ENCODE assay signal across 30 cellular contexts in the genomic region with DNA sequence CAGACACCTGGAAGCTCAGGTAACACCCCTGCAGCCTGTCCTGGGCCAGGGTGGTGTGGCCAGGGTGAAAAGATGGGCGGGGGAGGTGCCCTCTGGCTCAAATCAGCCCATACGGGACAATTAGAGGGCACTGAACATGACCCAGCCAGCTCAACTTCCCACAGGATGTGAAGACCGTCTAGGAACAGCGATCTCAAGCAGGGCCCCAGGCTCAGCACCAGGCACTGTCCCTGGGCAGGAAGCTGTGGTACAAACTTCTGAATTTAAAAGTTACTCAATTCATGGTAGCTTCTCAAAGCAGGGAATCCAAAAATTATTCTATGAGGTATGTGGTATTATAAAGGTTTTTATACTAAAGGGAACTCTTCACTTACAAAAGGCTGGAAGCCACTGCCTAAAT.
"Had no signal": no experiment of that assay in that cellular context is flagged by ENCODE, and none has a peak within 500 bp of the region (broad histone marks: within the 10 kb centered on the region; RNA-seq: fewer than 3 reads in every experiment).

No MANE protein-coding gene starts in this region.

- H3K4me1 ChIP-seq: parathyroid adenoma, thyroid gland, uterus had no signal

- H3K27ac Mint-ChIP-seq: natural killer cell treated with Interleukin-12 subunit alpha and Interleukin-12 subunit beta and Interleukin-15 and Interleukin-18, amount 100 ng/mL, for 72 hours; nephron progenitor cell; progenitor cell of endocrine pancreas; stimulated activated effector memory CD8-positive, alpha-beta T cell treated with anti-CD3 and anti-CD28 coated beads, Interleukin-12 subunit alpha, Interleukin-12 subunit beta, amount 100 ng/mL, for 72 hours; stimulated activated naive B cell treated with anti-CD40 and anti-IgM and Interleukin-4, amounts not matched to agents 10 μg/mL and 1 μg/mL and 100 μg/mL, for 72 hours; stimulated activated naive CD8-positive, alpha-beta T cell treated with anti-CD3 and anti-CD28 coated beads, Interleukin-15, Interleukin-2, amounts not matched to agents 100 ng/mL and 50 ng/mL, for 24 hours; type B pancreatic cell had no signal

- H3K27ac ChIP-seq: neutrophil, ovary, parathyroid adenoma, psoas muscle, right lobe of liver, sigmoid colon, stomach, thoracic aorta, thyroid gland, tibial nerve, upper lobe of right lung, uterus had no signal

- H3K27me3 ChIP-seq: ovary, right lobe of liver, sigmoid colon, stomach, thyroid gland, tibial nerve, upper lobe of right lung, uterus had no signal

- H3K4me3 ChIP-seq: ovary, psoas muscle, right lobe of liver, sigmoid colon, stomach, thoracic aorta, thyroid gland, tibial nerve, upper lobe of right lung, uterus had no signal

- H3K9ac ChIP-seq: parathyroid adenoma had no signal

- H3K36me3 Mint-ChIP-seq: naive thymus-derived CD8-positive, alpha-beta T cell; natural killer cell treated with Interleukin-12 subunit alpha and Interleukin-12 subunit beta and Interleukin-15 and Interleukin-18, amount 100 ng/mL, for 72 hours; stimulated activated effector memory CD8-positive, alpha-beta T cell treated with anti-CD3 and anti-CD28 coated beads, Interleukin-12 subunit alpha, Interleukin-12 subunit beta, amount 100 ng/mL, for 72 hours had no signal

- H3K4me3 Mint-ChIP-seq: natural killer cell treated with Interleukin-12 subunit alpha and Interleukin-12 subunit beta and Interleukin-15 and Interleukin-18, amount 100 ng/mL, for 72 hours; nephron progenitor cell; stimulated activated effector memory CD8-positive, alpha-beta T cell treated with anti-CD3 and anti-CD28 coated beads, Interleukin-12 subunit alpha, Interleukin-12 subunit beta, amount 100 ng/mL, for 72 hours; stimulated activated naive B cell treated with anti-CD40 and anti-IgM and Interleukin-4, amounts not matched to agents 10 μg/mL and 1 μg/mL and 100 μg/mL, for 72 hours; stimulated activated naive CD8-positive, alpha-beta T cell treated with anti-CD3 and anti-CD28 coated beads, Interleukin-15, Interleukin-2, amounts not matched to agents 100 ng/mL and 50 ng/mL, for 24 hours; type B pancreatic cell had no signal

- ATAC-seq: psoas muscle; right cardiac atrium; right lobe of liver; stimulated activated effector memory CD8-positive, alpha-beta T cell treated with anti-CD3 and anti-CD28 coated beads, Interleukin-12 subunit alpha, Interleukin-12 subunit beta, amount 100 ng/mL, for 72 hours; stimulated activated naive B cell treated with anti-CD40 and anti-IgM and Interleukin-4, amounts not matched to agents 10 μg/mL and 1 μg/mL and 100 μg/mL, for 72 hours; upper lobe of right lung had no signal

- H3K9me3 Mint-ChIP-seq: natural killer cell treated with Interleukin-12 subunit alpha and Interleukin-12 subunit beta and Interleukin-15 and Interleukin-18, amount 100 ng/mL, for 72 hours; neural crest cell had no signal

- H2AFZ ChIP-seq: parathyroid adenoma had no signal

- DNase-seq: naive thymus-derived CD8-positive, alpha-beta T cell; nephron progenitor cell; nucleus accumbens; ovary; posterior cingulate gyrus; psoas muscle; right cardiac atrium; right lobe of liver; sigmoid colon; small intestine; stimulated activated CD4-positive, alpha-beta T cell treated with anti-CD3 and anti-CD28 coated beads, Interleukin-15, amount 100 ng/mL, for 24 hours; stimulated activated CD4-positive, alpha-beta T cell treated with anti-CD3 and anti-CD28 coated beads, Interleukin-2, amount 100 ng/mL, for 24 hours; stimulated activated CD4-positive, alpha-beta T cell treated with anti-CD3 and anti-CD28 coated beads, Interleukin-2, amount 100 ng/mL, for 48 hours; stimulated activated CD4-positive, alpha-beta T cell treated with anti-CD3 and anti-CD28 coated beads, Interleukin-4, amount 100 ng/mL, for 24 hours; stimulated activated naive B cell treated with anti-CD40 and anti-IgM and Interleukin-4, amounts not matched to agents 10 μg/mL and 1 μg/mL and 100 μg/mL, for 72 hours; stimulated activated naive CD4-positive, alpha-beta T cell treated with Interleukin-2 at 50 U/mL for 16 hours; stomach; thyroid gland; upper lobe of right lung; uterus had no signal

- H3K9me3 ChIP-seq: neutrophil, ovary, psoas muscle, right lobe of liver, sigmoid colon, thoracic aorta, thyroid gland, upper lobe of right lung, uterus had no signal

- H3K36me3 ChIP-seq: neutrophil, ovary, right lobe of liver, sigmoid colon, stomach, thoracic aorta, thyroid gland, tibial nerve, upper lobe of right lung, uterus had no signal

- FAIRE-seq: small intestine had no signal
